ENCODE assay signal across 8 cellular contexts in genomic region chr10:104209575-104210198, GRCh38. TPM values are rescaled to one million over a fixed set of nuclear protein-coding genes. Genes with fewer than 3 reads are reported as not detected.
DNase-seq lines count a peak whose midpoint lies in the region; ATAC-seq and TF ChIP-seq lines count a peak whose summit lies in the region.

No MANE protein-coding gene starts in this region.

- H3K9ac ChIP-seq in Loucy (ENCODE audit: low read depth, low read length, poor library complexity, severe bottlenecking) = no peak overlapping the region

- TF ChIP-seq CTCF in Loucy (conservative IDR thresholded peaks at IDR 0.05; ENCODE audit: low read length) (peak; percentile 72), transverse colon (IDR thresholded peaks at IDR 0.05) (peak; percentile 38 to 53 (median 41))

- peak; percentile 13 for DNase-seq in NOMO-1 treated with DMSO at 0.1 percent for 48 hours (lab: John Stamatoyannopoulos, UW; ENCODE audit: unreplicated experiment)
- DNase-seq in NOMO-1 treated with dmso at 0.1 percent for 144 hours (lab: John Stamatoyannopoulos, UW; ENCODE audit: unreplicated experiment) = no peak
- DNase-seq in T follicular helper cell (ENCODE audit: low read depth) = peak; percentile 16
- peak; percentile 53 for DNase-seq in ecto neural progenitor cell (ENCODE audit: low spot score)
- peak in 1 of 2 donors; percentile 21 for DNase-seq in memory B cell (ENCODE audit: low spot score in 2 of 2)
- no peak for DNase-seq in transverse colon

- H3K9me3 ChIP-seq in Loucy (ENCODE audit: insufficient read depth, low read depth, low read length) = no peaks in the 10 kb centered on the region
- H3K9me3 ChIP-seq in transverse colon = no peaks in the 10 kb centered on the region

- H3K4me3 ChIP-seq in Loucy (ENCODE audit: low read length, poor library complexity, severe bottlenecking) = no peak overlapping the region
- no peak overlapping the region for H3K4me3 ChIP-seq in transverse colon

- TF ChIP-seq POLR2A in transverse colon (IDR thresholded peaks at IDR 0.05) = no peak
- TF ChIP-seq POLR2A in GM18505 (IDR thresholded peaks at IDR 0.05; ENCODE audit: borderline replicate concordance, extremely low read depth, insufficient read depth, insufficient read length) = no peak

- H3K27me3 Mint-ChIP-seq in memory B cell = peaks cover 17% of the 10 kb centered on the region

- H3K9me2 ChIP-seq in Loucy (replicated peaks; ENCODE audit: low read depth, low read length) = no peaks in the 10 kb centered on the region

- H3K4me1 Mint-ChIP-seq in memory B cell = no peaks in the 10 kb centered on the region

- no peaks in the 10 kb centered on the region for H4K20me1 ChIP-seq in Loucy (ENCODE audit: insufficient read depth, low read length, poor library complexity, severe bottlenecking)

- H3K79me2 ChIP-seq in Loucy (ENCODE audit: insufficient read depth, low read length) = no peaks in the 10 kb centered on the region

- H3K4me1 ChIP-seq in Loucy (ENCODE audit: insufficient read depth, low read length, poor library complexity, severe bottlenecking) (no peaks in the 10 kb centered on the region), transverse colon (no peaks in the 10 kb centered on the region)

- H3F3A ChIP-seq in Loucy (ENCODE audit: low read depth) = no peaks in the 10 kb centered on the region

- TF ChIP-seq EP300 in transverse colon (IDR thresholded peaks at IDR 0.05; ENCODE audit: low read depth) = no peak

- 23 to 37% methylated on average over 2 of the region's 2 CpGs for WGBS in transverse colon (ENCODE audit: low coverage in 1 of 2), 2 donors

- no peak overlapping the region for H2AFZ ChIP-seq in Loucy (ENCODE audit: low read length)

- H3K9me3 Mint-ChIP-seq in memory B cell = no peaks in the 10 kb centered on the region

- H3K27ac ChIP-seq in transverse colon = no peak overlapping the region

- no peak overlapping the region for H3K4me3 Mint-ChIP-seq in memory B cell

- no peak overlapping the region for H3K27ac Mint-ChIP-seq in memory B cell

- intact Hi-C loops in transverse colon (cut with DNase I; ENCODE audit: low total_unique reads) = no loop called here

- ATAC-seq in memory B cell (ENCODE audit: low read depth) (peak; percentile 60), GM18505 (IDR thresholded peaks at IDR 0.05; ENCODE audit: unreplicated experiment) (no peak)

- no peak overlapping the region for H3K4me2 ChIP-seq in Loucy (ENCODE audit: low read depth, low read length, poor library complexity, severe bottlenecking)

- H3K27me3 ChIP-seq in Loucy (ENCODE audit: insufficient read depth, low read length, poor library complexity, severe bottlenecking) (no peaks in the 10 kb centered on the region), transverse colon (no peaks in the 10 kb centered on the region)

- in situ Hi-C loops in transverse colon (cut with MboI; ENCODE audit: low pct_ligation_motif_present in 1 of 4, low pct_unique_long_range_greater_than_20kb in 1 of 4, low sequenced_read_pairs in 3 of 4) = loop anchor here in 2 of 4 donors (25.0 kb wide), 2 partner anchors 172 to 322 kb away; no protein-coding TSS in a partner anchor

- H3K36me3 ChIP-seq in Loucy (ENCODE audit: insufficient read depth, low read length) (no peaks in the 10 kb centered on the region), transverse colon (no peaks in the 10 kb centered on the region)

- H3K36me3 Mint-ChIP-seq in memory B cell = no peaks in the 10 kb centered on the region

RNA-seq across cellular contexts. Expression of gene CFAP43, which starts 22.5 kb away (rescaled TPM):
- under 1 TPM in 3 of 4 donors, not detected in 1; 0.16 to 1.00 (median 0.68) TPM for total RNA-seq in transverse colon

RNA-seq across cellular contexts. Expression of gene GSTO1, which starts 45.0 kb away (rescaled TPM):
- 10 to 100 TPM; 21.3 to 66.2 (median 45.9) TPM for total RNA-seq in transverse colon

RNA-seq across cellular contexts. Expression of gene GSTO2, which starts 59.3 kb away (rescaled TPM):
- total RNA-seq in transverse colon = 10 to 100 TPM in 2 of 4 donors, 1 to 10 TPM in 2; 1.9 to 17.1 (median 10.6) TPM

Comparison
In these comparisons a context has a peak if more than half of its experiments do, and no peak if none do; other contexts are left out.
1. DNase-seq: peak in NOMO-1 treated with DMSO at 0.1 percent for 48 hours (single experiment), T follicular helper cell (single experiment) and ecto neural progenitor cell (single experiment); none in NOMO-1 treated with dmso at 0.1 percent for 144 hours (single experiment) and transverse colon (single experiment).